ENCODE assay signal across 14 cellular contexts in genomic region chr12:76766161-76766560, GRCh38. TPM values are rescaled to one million over a fixed set of nuclear protein-coding genes. Genes with fewer than 3 reads are reported as not detected.
DNase-seq lines count a peak whose midpoint lies in the region; ATAC-seq, FAIRE-seq and TF ChIP-seq lines count a peak whose summit lies in the region.
"Had no signal": no experiment of that assay in that cellular context is flagged by ENCODE, and none has a peak within 500 bp of the region (broad histone marks: within the 10 kb centered on the region; RNA-seq: fewer than 3 reads in every experiment).

No MANE protein-coding gene starts in this region.

- no peaks in the 10 kb centered on the region for H3K36me3 ChIP-seq in CD4-positive, CD25-positive, alpha-beta regulatory T cell (ENCODE audit: control insufficient read depth, insufficient read depth, low read length)
- no peaks in the 10 kb centered on the region for H3K36me3 ChIP-seq in HEK293 (ENCODE audit: control insufficient read depth in 2 of 2, insufficient read depth in 1 of 2, low read length in 2 of 2)
- H3K36me3 ChIP-seq: Peyer's patch had no signal

- no peak for FAIRE-seq in GM12892 (lab: Jason Lieb, UNC)
- FAIRE-seq: G401.6, islet of Langerhans had no signal

- TF ChIP-seq POLR2A in GM12892 (IDR thresholded peaks at IDR 0.05; ENCODE audit: low read depth, low read length) = no peak

- ATAC-seq in CD4-positive, CD25-positive, alpha-beta regulatory T cell (ENCODE audit: low read depth in 2 of 2) = no peak
- ATAC-seq in GM18502 (IDR thresholded peaks at IDR 0.05; ENCODE audit: poor library complexity, unreplicated experiment) = no peak
- ATAC-seq: foreskin keratinocyte had no signal

- H3K4me3 Mint-ChIP-seq in CD4-positive, CD25-positive, alpha-beta regulatory T cell = peak overlapping the region; percentile 49 to 98 (median 98)
- peak overlapping the region; percentile 49 for H3K4me3 Mint-ChIP-seq in activated T-helper 1 cell treated with anti-CD3 and anti-CD28 coated beads, Interleukin-12 subunit alpha, Interleukin-12 subunit beta, Interleukin-2, Interleukin-4 antibody, amounts not matched to agents 30 ng/mL and 10 ng/mL and 1 ng/mL, durations not matched to agents 14 hours and 24 hours and 36 hours
- H3K4me3 Mint-ChIP-seq in nephron = peak overlapping the region; percentile 98 to 99 (median 99)

- H3K4me3 ChIP-seq in CD4-positive, CD25-positive, alpha-beta regulatory T cell (ENCODE audit: low read depth, low read length) = no peak overlapping the region
- H3K4me3 ChIP-seq in HEK293 (ENCODE audit: low read depth, low read length) = no peak overlapping the region

- H3K4me1 ChIP-seq in CD4-positive, CD25-positive, alpha-beta regulatory T cell (ENCODE audit: control insufficient read depth, insufficient read depth, low read length, poor library complexity, severe bottlenecking) = peaks cover 27% of the 10 kb centered on the region
- peaks cover 7% of the 10 kb centered on the region; the same call in 1 of the 2 replicates for H3K4me1 ChIP-seq in HEK293 (ENCODE audit: control insufficient read depth, insufficient read depth, low read length)
- H3K4me1 ChIP-seq: foreskin keratinocyte had no signal

- intact Hi-C loops in activated T-helper 1 cell treated with anti-CD3 and anti-CD28 coated beads, Interleukin-12 subunit alpha, Interleukin-12 subunit beta, Interleukin-2, Interleukin-4 antibody, amounts not matched to agents 30 ng/mL and 10 ng/mL and 1 ng/mL, durations not matched to agents 14 hours and 24 hours and 36 hours (cut with micrococcal nuclease) = loop anchor here (5.0 kb wide), 1 partner anchor 301 kb away; the partner anchor contains the start of gene E2F7

- TF ChIP-seq CTCF in HEK293 (tag by site-specific recombination; IDR thresholded peaks at IDR 0.05) (no peak), nephron (IDR thresholded peaks at IDR 0.05; ENCODE audit: unreplicated experiment in 3 of 3) (no peak)

- no peaks in the 10 kb centered on the region for H3K36me3 Mint-ChIP-seq in CD4-positive, CD25-positive, alpha-beta regulatory T cell
- H3K36me3 Mint-ChIP-seq in activated T-helper 1 cell treated with anti-CD3 and anti-CD28 coated beads, Interleukin-12 subunit alpha, Interleukin-12 subunit beta, Interleukin-2, Interleukin-4 antibody, amounts not matched to agents 30 ng/mL and 10 ng/mL and 1 ng/mL, durations not matched to agents 14 hours and 24 hours and 36 hours (ENCODE audit: low read depth) = no peaks in the 10 kb centered on the region
- H3K36me3 Mint-ChIP-seq in nephron (ENCODE audit: low read depth) = no peaks in the 10 kb centered on the region

- no peaks in the 10 kb centered on the region for H3K9me3 Mint-ChIP-seq in CD4-positive, CD25-positive, alpha-beta regulatory T cell
- H3K9me3 Mint-ChIP-seq in activated T-helper 1 cell treated with anti-CD3 and anti-CD28 coated beads, Interleukin-12 subunit alpha, Interleukin-12 subunit beta, Interleukin-2, Interleukin-4 antibody, amounts not matched to agents 30 ng/mL and 10 ng/mL and 1 ng/mL, durations not matched to agents 14 hours and 24 hours and 36 hours = no peaks in the 10 kb centered on the region
- no peaks in the 10 kb centered on the region for H3K9me3 Mint-ChIP-seq in nephron

- H3K27me3 ChIP-seq in CD4-positive, CD25-positive, alpha-beta regulatory T cell (ENCODE audit: control insufficient read depth, insufficient read depth, low read length) = no peaks in the 10 kb centered on the region
- H3K27me3 ChIP-seq: foreskin keratinocyte, Peyer's patch had no signal

- no peak for DNase-seq in CD4-positive, CD25-positive, alpha-beta regulatory T cell
- DNase-seq in activated T-helper 1 cell treated with anti-CD3 and anti-CD28 coated beads, Interleukin-12 subunit alpha, Interleukin-12 subunit beta, Interleukin-2, Interleukin-4 antibody, amounts not matched to agents 30 ng/mL and 10 ng/mL and 1 ng/mL, durations not matched to agents 14 hours and 24 hours and 36 hours (ENCODE audit: low spot score) = no peak
- DNase-seq in GM12892 (ENCODE audit: insufficient read length) (no peak), T1000 (lab: John Stamatoyannopoulos, UW) (no peak)
- DNase-seq: activated CD8-positive, alpha-beta memory T cell treated with anti-CD3 and anti-CD28 coated beads, Interleukin-2, amount 50 U/mL, for 4 hours; foreskin keratinocyte; NCI-H1105; NCI-H510A; Peyer's patch had no signal

- POLR2A ChIA-PET in HEK293 (lab: Yijun Ruan, JAX) = interaction anchor here (0.6 to 1.0 kb wide), 2 partner anchors 12 to 54 kb away, joined by 3 to 6 read pairs; no protein-coding TSS in a partner anchor

- peak overlapping the region in 2 of 3 donors; percentile 69 to 97 for H3K27ac Mint-ChIP-seq in CD4-positive, CD25-positive, alpha-beta regulatory T cell
- no peak overlapping the region for H3K27ac Mint-ChIP-seq in activated T-helper 1 cell treated with anti-CD3 and anti-CD28 coated beads, Interleukin-12 subunit alpha, Interleukin-12 subunit beta, Interleukin-2, Interleukin-4 antibody, amounts not matched to agents 30 ng/mL and 10 ng/mL and 1 ng/mL, durations not matched to agents 14 hours and 24 hours and 36 hours
- peak overlapping the region; percentile 98 to 100 (median 100) for H3K27ac Mint-ChIP-seq in nephron

- H3K4me1 Mint-ChIP-seq in CD4-positive, CD25-positive, alpha-beta regulatory T cell = peaks cover 11 to 63% (median 53%) of the 10 kb centered on the region in 4 donors
- H3K4me1 Mint-ChIP-seq in activated T-helper 1 cell treated with anti-CD3 and anti-CD28 coated beads, Interleukin-12 subunit alpha, Interleukin-12 subunit beta, Interleukin-2, Interleukin-4 antibody, amounts not matched to agents 30 ng/mL and 10 ng/mL and 1 ng/mL, durations not matched to agents 14 hours and 24 hours and 36 hours (ENCODE audit: low read depth) = peaks cover 19% of the 10 kb centered on the region
- H3K4me1 Mint-ChIP-seq in nephron = peaks cover 31% of the 10 kb centered on the region

- CTCF ChIA-PET in HEK293 (lab: Yijun Ruan, JAX) = interaction anchor here (0.5 to 3.0 kb wide), 2 partner anchors 108 to 144 kb away, joined by 3 to 10 read pairs; no protein-coding TSS in a partner anchor

- no peaks in the 10 kb centered on the region for H3K9me3 ChIP-seq in CD4-positive, CD25-positive, alpha-beta regulatory T cell (ENCODE audit: control insufficient read depth in 2 of 2, low read length in 2 of 2)
- H3K9me3 ChIP-seq in HEK293 (ENCODE audit: control insufficient read depth, insufficient read depth, low read depth, low read length) = no peaks in the 10 kb centered on the region
- H3K9me3 ChIP-seq: Peyer's patch had no signal

- no peaks in the 10 kb centered on the region for H3K27me3 Mint-ChIP-seq in CD4-positive, CD25-positive, alpha-beta regulatory T cell
- no peaks in the 10 kb centered on the region for H3K27me3 Mint-ChIP-seq in activated T-helper 1 cell treated with anti-CD3 and anti-CD28 coated beads, Interleukin-12 subunit alpha, Interleukin-12 subunit beta, Interleukin-2, Interleukin-4 antibody, amounts not matched to agents 30 ng/mL and 10 ng/mL and 1 ng/mL, durations not matched to agents 14 hours and 24 hours and 36 hours (ENCODE audit: insufficient read depth)
- no peaks in the 10 kb centered on the region for H3K27me3 Mint-ChIP-seq in nephron (ENCODE audit: low read depth)

- no peak overlapping the region for H3K27ac ChIP-seq in CD4-positive, CD25-positive, alpha-beta regulatory T cell (ENCODE audit: insufficient read depth, low read length, poor library complexity, severe bottlenecking)
- H3K27ac ChIP-seq in HEK293 (ENCODE audit: extremely low read depth, low read depth, low read length) = no peak overlapping the region
- H3K27ac ChIP-seq: foreskin keratinocyte had no signal

TF ChIP-seq in HEK293, 187 proteins besides CTCF, POLR2A, EP300 and RAD21:
- no peak for TF ChIP-seq MZF1 (tag by site-specific recombination; IDR thresholded peaks at IDR 0.05; ENCODE audit: borderline replicate concordance)
- peak; percentile 67; the same call in 1 of the 2 replicates for TF ChIP-seq ZNF664 (tag by site-specific recombination; IDR thresholded peaks at IDR 0.05)

RNA-seq across cellular contexts. Expression of gene ZDHHC17, which starts 2.2 kb away (rescaled TPM):
- total RNA-seq in CD4-positive, CD25-positive, alpha-beta regulatory T cell = 51.2 TPM
- polyA plus RNA-seq in CD4-positive, CD25-positive, alpha-beta regulatory T cell = 10 to 100 TPM in 3 of 4 donors, 1 to 10 TPM in 1; 9.4 to 16.3 (median 12.9) TPM
- total RNA-seq in activated T-helper 1 cell treated with anti-CD3 and anti-CD28 coated beads, Interleukin-12 subunit alpha, Interleukin-12 subunit beta, Interleukin-2, Interleukin-4 antibody, amounts not matched to agents 30 ng/mL and 10 ng/mL and 1 ng/mL, durations not matched to agents 14 hours and 24 hours and 36 hours = 23.3 and 32.3 TPM in 2 replicates
- polyA plus RNA-seq in GM12892 (2012; ENCODE audit: missing spikeins) = 21.0 TPM

Comparison
In these comparisons a context has a peak if more than half of its experiments do, and no peak if none do; other contexts are left out.
1. H3K4me3 Mint-ChIP-seq: peak in every context shown above with its lines; median percentile 99 in nephron; 98 in CD4-positive, CD25-positive, alpha-beta regulatory T cell; 49 in activated T-helper 1 cell treated with anti-CD3 and anti-CD28 coated beads, Interleukin-12 subunit alpha, Interleukin-12 subunit beta, Interleukin-2, Interleukin-4 antibody, amounts not matched to agents 30 ng/mL and 10 ng/mL and 1 ng/mL, durations not matched to agents 14 hours and 24 hours and 36 hours.